In genomic region chr10:68871731-68872342, GRCh38 we compare ENCODE assay signal across 8 cellular contexts. TPM values are rescaled to one million over a fixed set of nuclear protein-coding genes. Genes with fewer than 3 reads are reported as not detected.
DNase-seq lines count a peak whose midpoint lies in the region; ATAC-seq and TF ChIP-seq lines count a peak whose summit lies in the region.

No MANE protein-coding gene starts in this region.

- peaks cover 0 to 15% of the 10 kb centered on the region in 2 donors for H3K9me3 Mint-ChIP-seq in stimulated activated naive CD8-positive, alpha-beta T cell treated with anti-CD3 and anti-CD28 coated beads, Interleukin-15, amount 100 ng/mL, for 72 hours

- TF ChIP-seq POLR2A in breast epithelium (IDR thresholded peaks at IDR 0.05) = no peak

- H3K27me3 ChIP-seq in ACC112 (ENCODE audit: insufficient read depth, low read length) (no peaks in the 10 kb centered on the region), WERI-Rb-1 (ENCODE audit: insufficient read depth, low read depth, severe bottlenecking) (no peaks in the 10 kb centered on the region), breast epithelium (no peaks in the 10 kb centered on the region)

- H3K9me3 ChIP-seq in WERI-Rb-1 (ENCODE audit: severe bottlenecking) = peaks cover 8% of the 10 kb centered on the region
- H3K9me3 ChIP-seq in breast epithelium = peaks cover 0 to 5% of the 10 kb centered on the region in 2 donors

- H3K4me1 Mint-ChIP-seq in stimulated activated naive CD8-positive, alpha-beta T cell treated with anti-CD3 and anti-CD28 coated beads, Interleukin-15, amount 100 ng/mL, for 72 hours = peaks cover 13% of the 10 kb centered on the region

- DNase-seq in NCI-H128 (lab: John Stamatoyannopoulos, UW; ENCODE audit: unreplicated experiment) (peak; percentile 89), WERI-Rb-1 (peak; percentile 26), left kidney (ENCODE audit: low read depth, low spot score) (peak; percentile 93), KG1 (lab: John Stamatoyannopoulos, UW) (no peak), breast epithelium (ENCODE audit: low spot score in 2 of 2) (no peak)
- no peak for DNase-seq in activated naive CD4-positive, alpha-beta T cell treated with Interleukin-2 at 50 U/mL for 16 hours
- no peak for DNase-seq in stimulated activated naive CD8-positive, alpha-beta T cell treated with anti-CD3 and anti-CD28 coated beads, Interleukin-15, amount 100 ng/mL, for 72 hours

- H3K4me3 ChIP-seq in ACC112 (ENCODE audit: low read depth, low read length) (no peak overlapping the region), WERI-Rb-1 (ENCODE audit: low read depth, low read length) (peak overlapping the region; percentile 32), breast epithelium (no peak overlapping the region)

- no peak overlapping the region for H3K4me3 Mint-ChIP-seq in stimulated activated naive CD8-positive, alpha-beta T cell treated with anti-CD3 and anti-CD28 coated beads, Interleukin-15, amount 100 ng/mL, for 72 hours

- TF ChIP-seq CTCF in WERI-Rb-1 (IDR thresholded peaks at IDR 0.05; ENCODE audit: low read depth, low read length) (no peak), breast epithelium (IDR thresholded peaks at IDR 0.05) (no peak)

- ATAC-seq in stimulated activated naive CD8-positive, alpha-beta T cell treated with anti-CD3 and anti-CD28 coated beads, Interleukin-15, amount 100 ng/mL, for 72 hours = no peak

- H3K27me3 Mint-ChIP-seq in stimulated activated naive CD8-positive, alpha-beta T cell treated with anti-CD3 and anti-CD28 coated beads, Interleukin-15, amount 100 ng/mL, for 72 hours = no peaks in the 10 kb centered on the region

- H3K79me2 ChIP-seq in ACC112 (ENCODE audit: control insufficient read depth, insufficient read depth, low read length, unreplicated experiment) = no peaks in the 10 kb centered on the region

- H3K27ac Mint-ChIP-seq in stimulated activated naive CD8-positive, alpha-beta T cell treated with anti-CD3 and anti-CD28 coated beads, Interleukin-15, amount 100 ng/mL, for 72 hours = no peak overlapping the region

- H3K36me3 ChIP-seq in ACC112 (ENCODE audit: insufficient read depth, low read length) (no peaks in the 10 kb centered on the region), WERI-Rb-1 (no peaks in the 10 kb centered on the region), breast epithelium (no peaks in the 10 kb centered on the region)

- peak overlapping the region; percentile 74 for H2AFZ ChIP-seq in ACC112 (ENCODE audit: low read length, unreplicated experiment)

- peaks cover 19% of the 10 kb centered on the region for H3K4me1 ChIP-seq in ACC112 (ENCODE audit: control insufficient read depth, insufficient read depth, low read length, unreplicated experiment)
- H3K4me1 ChIP-seq in breast epithelium = no peaks in the 10 kb centered on the region

- intact Hi-C loops in breast epithelium (cut with DNase I; ENCODE audit: low total_unique reads) = no loop called here

- peak overlapping the region; percentile 58 for H3K27ac ChIP-seq in ACC112 (ENCODE audit: low read depth, low read length)
- peak overlapping the region; percentile 79 for H3K27ac ChIP-seq in WERI-Rb-1
- H3K27ac ChIP-seq in breast epithelium = no peak overlapping the region

RNA-seq across cellular contexts. Expression of gene DDX50, which starts 29.3 kb away (rescaled TPM):
- total RNA-seq in breast epithelium = 10 to 100 TPM; 40.3 to 50.2 (median 43.9) TPM

RNA-seq across cellular contexts. Expression of gene STOX1, which starts 44.5 kb away (rescaled TPM):
- 10 to 100 TPM in 1 of 3 donors, 1 to 10 TPM in 2; 8.8 to 17.3 (median 9.8) TPM for total RNA-seq in breast epithelium

Comparison
In these comparisons a context has a peak if more than half of its experiments do, and no peak if none do; other contexts are left out.
1. H3K27ac ChIP-seq: peak in ACC112 (single experiment) and WERI-Rb-1 (single experiment); none in breast epithelium (0 of 2).
2. DNase-seq: peak in NCI-H128 (single experiment), WERI-Rb-1 (single experiment) and left kidney (single experiment); none in activated naive CD4-positive, alpha-beta T cell treated with Interleukin-2 at 50 U/mL for 16 hours (single experiment), KG1 (single experiment), breast epithelium (0 of 2) and stimulated activated naive CD8-positive, alpha-beta T cell treated with anti-CD3 and anti-CD28 coated beads, Interleukin-15, amount 100 ng/mL, for 72 hours (0 of 2).